In genomic region chr2:62333961-62334360, GRCh38 we compare ENCODE assay signal across 11 cellular contexts.
DNase-seq lines count a peak whose midpoint lies in the region; ATAC-seq and TF ChIP-seq lines count a peak whose summit lies in the region.
"Had no signal": no experiment of that assay in that cellular context is flagged by ENCODE, and none has a peak within 500 bp of the region (broad histone marks: within the 10 kb centered on the region; RNA-seq: fewer than 3 reads in every experiment).

No MANE protein-coding gene starts in this region.

- ATAC-seq in DND-41 (ENCODE audit: insufficient read depth, low read depth) (peak; percentile 63; the same call in 2 of the 3 replicates), GM19324 (IDR thresholded peaks at IDR 0.05; ENCODE audit: low FRiP score, unreplicated experiment) (no peak)

- no peaks in the 10 kb centered on the region for H3K27me3 ChIP-seq in DND-41 (ENCODE audit: insufficient read depth, low read length, poor library complexity)
- H3K27me3 ChIP-seq: esophagus muscularis mucosa, suprapubic skin had no signal

- H3K79me2 ChIP-seq in DND-41 (ENCODE audit: insufficient read depth, low read length): no peaks in the 10 kb centered on the region

- peaks cover 0 to 7% (median 3%) of the 10 kb centered on the region in 3 donors for H3K27me3 Mint-ChIP-seq in immature natural killer cell (ENCODE audit: low read depth in 3 of 3)

- DNase-seq in DND-41 (peak; percentile 26), NCI-H1105 treated with DMSO at 0.1 percent for 48 hours (lab: John Stamatoyannopoulos, UW) (peak; percentile 93), NCI-H69 (lab: John Stamatoyannopoulos, UW) (peak; percentile 90), immature natural killer cell (no peak), caudate nucleus (lab: John Stamatoyannopoulos, UW) (no peak), inferior parietal cortex (ENCODE audit: extremely low spot score) (no peak)
- no peak for DNase-seq in NK-92 treated with Interleukin-12 subunit alpha and Interleukin-12 subunit beta, amount 100 ng/mL, for 24 hours (lab: John Stamatoyannopoulos, UW)
- DNase-seq: Right ventricle myocardium superior had no signal

- no peaks in the 10 kb centered on the region for H3K36me3 ChIP-seq in DND-41 (ENCODE audit: insufficient read depth, low read length)
- H3K36me3 ChIP-seq: esophagus muscularis mucosa, suprapubic skin had no signal

- no peaks in the 10 kb centered on the region for H3K36me3 Mint-ChIP-seq in immature natural killer cell

- no peaks in the 10 kb centered on the region for H3K9me3 Mint-ChIP-seq in immature natural killer cell

- H2AFZ ChIP-seq in DND-41 (ENCODE audit: low read depth, low read length): no peak overlapping the region

- H3K4me1 ChIP-seq in DND-41 (ENCODE audit: insufficient read depth, low read length): no peaks in the 10 kb centered on the region
- H3K4me1 ChIP-seq: suprapubic skin had no signal

- H3K9ac ChIP-seq in DND-41 (ENCODE audit: low read depth, low read length): no peak overlapping the region

- H3K9me3 ChIP-seq in DND-41 (ENCODE audit: insufficient read depth, low read length, severe bottlenecking): no peaks in the 10 kb centered on the region
- H3K9me3 ChIP-seq: esophagus muscularis mucosa, suprapubic skin had no signal

- peak overlapping the region in 1 of 5 donors; percentile 31 for H3K4me3 Mint-ChIP-seq in immature natural killer cell

- H3K4me1 Mint-ChIP-seq in immature natural killer cell: peaks cover 32 to 56% of the 10 kb centered on the region in 2 donors

- H3K27ac Mint-ChIP-seq in immature natural killer cell: peak overlapping the region; percentile 26 to 97 (median 88)

- no peak for TF ChIP-seq CTCF in DND-41 (IDR thresholded peaks at IDR 0.05; ENCODE audit: borderline replicate concordance, extremely low read depth, low read length, poor library complexity, severe bottlenecking)

- H3K4me2 ChIP-seq in DND-41 (ENCODE audit: insufficient read depth, low read length): no peak overlapping the region

- H3K4me3 ChIP-seq in DND-41 (ENCODE audit: low read depth in 1 of 2, low read length in 2 of 2): no peak overlapping the region
- H3K4me3 ChIP-seq: esophagus muscularis mucosa, suprapubic skin had no signal

- no peaks in the 10 kb centered on the region for H4K20me1 ChIP-seq in DND-41 (ENCODE audit: insufficient read depth, low read length)

- H3K27ac ChIP-seq in DND-41 (ENCODE audit: low read length) (no peak overlapping the region), caudate nucleus (ENCODE audit: low read depth, low read length) (no peak overlapping the region)
- H3K27ac ChIP-seq: esophagus muscularis mucosa, suprapubic skin had no signal

Comparison
In these comparisons a context has a peak if more than half of its experiments do, and no peak if none do; other contexts are left out.
1. DNase-seq: peak in DND-41 (single experiment), NCI-H1105 treated with DMSO at 0.1 percent for 48 hours (single experiment) and NCI-H69 (single experiment); none in immature natural killer cell (0 of 3), caudate nucleus (0 of 61), inferior parietal cortex (single experiment) and NK-92 treated with Interleukin-12 subunit alpha and Interleukin-12 subunit beta, amount 100 ng/mL, for 24 hours (single experiment).